ENCODE assay signal across 1 cellular context in the genomic region with DNA sequence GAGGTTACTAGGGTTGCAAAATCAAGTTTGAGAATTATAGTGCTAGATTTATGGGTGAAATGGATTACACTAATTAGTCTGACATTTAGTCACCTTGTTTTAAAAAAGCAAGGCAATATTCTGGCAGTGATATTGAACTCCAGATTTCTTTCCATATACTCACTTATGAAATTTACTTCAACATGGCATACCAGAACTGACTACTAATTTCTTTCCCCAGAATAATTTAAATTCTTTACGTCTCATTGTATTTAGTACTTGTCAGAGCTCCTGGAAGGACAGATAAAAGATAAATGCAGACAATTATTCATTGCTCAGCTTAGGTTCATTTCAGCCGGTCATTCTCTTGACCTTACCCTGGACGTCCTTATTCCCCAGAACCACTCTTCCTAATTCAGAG.
TF ChIP-seq lines count a peak whose summit lies in the region.

No MANE protein-coding gene starts in this region.

TF ChIP-seq in IMR-90, 13 proteins besides CTCF, POLR2A, EP300 and RAD21:
- TF ChIP-seq CEBPB (IDR thresholded peaks at IDR 0.05; ENCODE audit: low read depth, low read length): 0 out of 2 replicates have a peak, but pooled peaks have one; percentile 10
- TF ChIP-seq SMC3 (IDR thresholded peaks at IDR 0.05; ENCODE audit: low read depth, low read length): no peak
